ENCODE assay signal across 10 cellular contexts in genomic region chr11:126332221-126332711, GRCh38. TPM values are rescaled to one million over a fixed set of nuclear protein-coding genes. Genes with fewer than 3 reads are reported as not detected.
A peak's percentile ranks its signal among the peaks of the same experiment; 100 is the strongest.
DNase-seq lines count a peak whose midpoint lies in the region; ATAC-seq, FAIRE-seq and TF ChIP-seq lines count a peak whose summit lies in the region.
"Had no signal": no experiment of that assay in that cellular context is flagged by ENCODE, and none has a peak within 500 bp of the region (broad histone marks: within the 10 kb centered on the region; RNA-seq: fewer than 3 reads in every experiment).

No MANE protein-coding gene starts in this region.

- H3K9me3 ChIP-seq in astrocyte (ENCODE audit: insufficient read depth, low read depth, low read length) = no peaks in the 10 kb centered on the region
- H3K9me3 ChIP-seq in upper lobe of right lung = no peaks in the 10 kb centered on the region

- H2AFZ ChIP-seq in astrocyte (ENCODE audit: low read depth, low read length) = no peak overlapping the region

- H3K27me3 ChIP-seq in astrocyte (ENCODE audit: insufficient read depth, low read length) = no peaks in the 10 kb centered on the region
- H3K27me3 ChIP-seq in upper lobe of right lung = no peaks in the 10 kb centered on the region

- H3K79me2 ChIP-seq in astrocyte (ENCODE audit: insufficient read depth, low read length) = no peaks in the 10 kb centered on the region

- FAIRE-seq in astrocyte (lab: Jason Lieb, UNC) = peak; percentile 62
- FAIRE-seq: TTC549 had no signal

- H3K4me2 ChIP-seq in astrocyte (ENCODE audit: low read length) = peak overlapping the region; percentile 35

- peaks cover 1% of the 10 kb centered on the region for H3K9me3 Mint-ChIP-seq in astrocyte (ENCODE audit: unreplicated experiment)

- H3K36me3 Mint-ChIP-seq in astrocyte (ENCODE audit: low read depth, unreplicated experiment) = peaks cover 8% of the 10 kb centered on the region

- H3K4me3 ChIP-seq in astrocyte (ENCODE audit: insufficient read depth, low read depth, low read length) (no peak overlapping the region), upper lobe of right lung (no peak overlapping the region)

- H3K4me1 ChIP-seq in astrocyte (ENCODE audit: insufficient read depth, low read length) = peaks cover 23% of the 10 kb centered on the region
- no peaks in the 10 kb centered on the region for H3K4me1 ChIP-seq in upper lobe of right lung

- no peak overlapping the region for H3K4me3 Mint-ChIP-seq in astrocyte (ENCODE audit: unreplicated experiment)

- H3K36me3 ChIP-seq in astrocyte (ENCODE audit: insufficient read depth, low read length) = no peaks in the 10 kb centered on the region
- H3K36me3 ChIP-seq in upper lobe of right lung = peaks cover 13% of the 10 kb centered on the region

- intact Hi-C loops in upper lobe of right lung (cut with DNase I) = no loop called here

- H3K27me3 Mint-ChIP-seq in astrocyte (ENCODE audit: low read depth, unreplicated experiment) = no peaks in the 10 kb centered on the region

- H3K27ac ChIP-seq in astrocyte (ENCODE audit: low read depth, low read length) (peak overlapping the region; percentile 12), upper lobe of right lung (no peak overlapping the region)

- peak; percentile 42 for ATAC-seq in upper lobe of right lung

- peak overlapping the region; percentile 22 for H3K9ac ChIP-seq in astrocyte (ENCODE audit: low read length)

- H3K4me1 Mint-ChIP-seq in astrocyte (ENCODE audit: low read depth, unreplicated experiment) = peaks cover 44% of the 10 kb centered on the region

- peak overlapping the region; percentile 6 for H3K27ac Mint-ChIP-seq in astrocyte (ENCODE audit: unreplicated experiment)

- no peak for TF ChIP-seq CTCF in astrocyte (IDR thresholded peaks at IDR 0.05; ENCODE audit: insufficient read depth, low read depth, low read length)
- no peak for TF ChIP-seq CTCF in upper lobe of right lung (IDR thresholded peaks at IDR 0.05)

- H4K20me1 ChIP-seq in astrocyte (ENCODE audit: insufficient read depth, low read length) = peaks cover 4% of the 10 kb centered on the region

- DNase-seq in activated gamma-delta T cell treated with Interleukin-2 at 50 U/mL for 16 hours (peak; percentile 43), activated gamma-delta T cell (lab: John Stamatoyannopoulos, UW) (no peak), astrocyte (ENCODE audit: low read depth) (peak; percentile 82), hepatic stellate cell (ENCODE audit: low spot score) (peak; percentile 89), upper lobe of right lung (peak; percentile 40), mesenteric fat pad (ENCODE audit: low spot score) (no peak), NCI-H748 treated with DMSO at 0.1 percent for 48 hours (lab: John Stamatoyannopoulos, UW) (no peak)
- DNase-seq in stimulated activated CD4-positive, alpha-beta T cell treated with anti-CD3 and anti-CD28 coated beads, Interleukin-4, amount 100 ng/mL, for 24 hours = no peak
- DNase-seq: MM.1S had no signal

RNA-seq across cellular contexts. Expression of gene ST3GAL4, which starts 23.2 kb away (rescaled TPM):
- total RNA-seq in astrocyte = 12.2 and 14.1 TPM in 2 replicates
- 39.2 TPM for total RNA-seq in upper lobe of right lung
- total RNA-seq in mesenteric fat pad = 65.2 TPM

RNA-seq across cellular contexts. Expression of gene DCPS, which starts 28.4 kb away (rescaled TPM):
- 11.3 and 14.0 TPM in 2 replicates for total RNA-seq in astrocyte
- 15.5 TPM for total RNA-seq in upper lobe of right lung
- total RNA-seq in mesenteric fat pad = 10.8 TPM

RNA-seq across cellular contexts. Expression of gene TIRAP, which starts 49.4 kb away (rescaled TPM):
- 6.6 and 6.8 TPM in 2 replicates for total RNA-seq in astrocyte
- 13.7 TPM for total RNA-seq in upper lobe of right lung
- 12.5 TPM for total RNA-seq in mesenteric fat pad

Comparison
In these comparisons a context has a peak if more than half of its experiments do, and no peak if none do; other contexts are left out.
1. DNase-seq: peak in activated gamma-delta T cell treated with Interleukin-2 at 50 U/mL for 16 hours (single experiment), astrocyte (single experiment), hepatic stellate cell (single experiment) and upper lobe of right lung (single experiment); none in activated gamma-delta T cell (single experiment), stimulated activated CD4-positive, alpha-beta T cell treated with anti-CD3 and anti-CD28 coated beads, Interleukin-4, amount 100 ng/mL, for 24 hours (single experiment), mesenteric fat pad (single experiment) and NCI-H748 treated with DMSO at 0.1 percent for 48 hours (single experiment).